8 cellular contexts compared by ENCODE assay signal in the genomic region with DNA sequence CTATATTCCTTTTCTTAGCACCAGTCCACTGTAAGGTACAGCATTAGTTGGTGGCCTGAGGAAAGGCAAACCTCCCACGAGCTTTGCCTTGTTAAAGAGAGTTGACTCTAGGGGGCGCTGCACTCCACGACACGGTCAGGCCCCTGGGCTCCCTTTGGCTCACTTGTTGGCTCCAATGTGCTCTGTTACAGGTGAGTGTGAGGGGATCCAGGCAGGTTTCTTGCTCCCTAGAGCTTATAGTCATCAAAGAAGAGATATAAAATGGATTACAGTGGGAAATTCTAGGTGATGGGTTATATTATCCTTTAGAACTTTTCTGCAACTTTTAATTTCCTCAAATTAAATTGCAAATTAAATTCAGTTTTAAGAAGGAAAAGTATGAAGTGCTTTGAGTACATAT. TPM values are rescaled to one million over a fixed set of nuclear protein-coding genes. Genes with fewer than 3 reads are reported as not detected.
DNase-seq lines count a peak whose midpoint lies in the region; ATAC-seq lines count a peak whose summit lies in the region.

No MANE protein-coding gene starts in this region.

- H3K9me3 ChIP-seq in CD4-positive, alpha-beta memory T cell (ENCODE audit: control insufficient read depth in 1 of 2, low read length in 2 of 2) = no peaks in the 10 kb centered on the region

- DNase-seq in CD4-positive, alpha-beta memory T cell = peak; percentile 68 to 75 (median 72)
- peak; percentile 72 for DNase-seq in HCEC 1CT
- DNase-seq in NCI-H446 treated with DMSO at 0.1 percent for 48 hours (lab: John Stamatoyannopoulos, UW) = peak; percentile 38
- DNase-seq in activated CD4-positive, alpha-beta T cell treated with anti-CD3 and anti-CD28 coated beads for 24 hours (ENCODE audit: low read depth in 2 of 2) = peak; percentile 76 to 82
- peak; percentile 69 for DNase-seq in cerebellum (ENCODE audit: low spot score)
- peak; percentile 91 for DNase-seq in left kidney (ENCODE audit: low read depth, low spot score)
- DNase-seq in stimulated activated CD4-positive, alpha-beta T cell treated with anti-CD3 and anti-CD28 coated beads, Interleukin-4, amount 100 ng/mL, for 4 hours = peak; percentile 73 to 77

- H3K27me3 ChIP-seq in CD4-positive, alpha-beta memory T cell (ENCODE audit: insufficient read depth, low read length) = no peaks in the 10 kb centered on the region

- H3K9me3 Mint-ChIP-seq in CD4-positive, alpha-beta memory T cell = no peaks in the 10 kb centered on the region

- peak overlapping the region in 1 of 8 donors; percentile 74 for H3K4me3 Mint-ChIP-seq in CD4-positive, alpha-beta memory T cell

- ATAC-seq in GM19023 (IDR thresholded peaks at IDR 0.05; ENCODE audit: unreplicated experiment) = no peak

- peaks cover 6% of the 10 kb centered on the region for H3K4me1 ChIP-seq in CD4-positive, alpha-beta memory T cell (ENCODE audit: insufficient read depth, low read length)

- intact Hi-C loops in CD4-positive, alpha-beta memory T cell (cut with micrococcal nuclease) = loop anchor here (1.0 to 10.0 kb wide), 7 partner anchors 147 to 930 kb away; partner anchors contain the start of genes PSMD8, ZNF569 and ZNF570

- H3K36me3 ChIP-seq in CD4-positive, alpha-beta memory T cell (ENCODE audit: insufficient read depth, low read length) = no peaks in the 10 kb centered on the region

- peaks cover 4 to 12% (median 9%) of the 10 kb centered on the region in 4 donors for H3K4me1 Mint-ChIP-seq in CD4-positive, alpha-beta memory T cell

- peak overlapping the region in 6 of 7 donors; percentile 23 to 73 (median 33) for H3K27ac Mint-ChIP-seq in CD4-positive, alpha-beta memory T cell

- H3K27me3 Mint-ChIP-seq in CD4-positive, alpha-beta memory T cell = no peaks in the 10 kb centered on the region

- H3K36me3 Mint-ChIP-seq in CD4-positive, alpha-beta memory T cell = peaks cover 0 to 3% of the 10 kb centered on the region in 2 donors

- CTCF ChIA-PET in CD4-positive, alpha-beta memory T cell (lab: Charles Lee; ENCODE audit: partially characterized antibody) = interaction anchor here (0.6 to 3.7 kb wide), 32 partner anchors 9 to 1423 kb away, joined by 3 to 18 read pairs (median 4); partner anchors contain the start of genes CATSPERG, FAM98C, PSMD8 and SPINT2

- POLR2A ChIA-PET in CD4-positive, alpha-beta memory T cell (lab: Charles Lee; ENCODE audit: partially characterized antibody) = interaction anchor here (1.0 kb wide), 1 partner anchor 532 kb away, joined by 3 read pairs; the partner anchor contains the start of gene ZNF527

- no peak overlapping the region for H3K27ac ChIP-seq in CD4-positive, alpha-beta memory T cell (ENCODE audit: low read depth, low read length)

- H3K4me3 ChIP-seq in CD4-positive, alpha-beta memory T cell (ENCODE audit: low read length in 2 of 2) = no peak overlapping the region

RNA-seq across cellular contexts. Expression of gene WDR87, which starts 3.7 kb away (rescaled TPM):
- not detected for total RNA-seq in CD4-positive, alpha-beta memory T cell
- not detected for polyA plus RNA-seq in CD4-positive, alpha-beta memory T cell
- not detected for total RNA-seq in cerebellum

RNA-seq across cellular contexts. Expression of gene SIPA1L3, which starts 4.3 kb away (rescaled TPM):
- total RNA-seq in CD4-positive, alpha-beta memory T cell = 10 to 100 TPM; 31.8 to 35.0 TPM
- 1 to 10 TPM in 1 of 2 donors, under 1 TPM in 1; 0.39 to 3.8 TPM for polyA plus RNA-seq in CD4-positive, alpha-beta memory T cell
- total RNA-seq in cerebellum = 32.1 TPM

Comparison
In these comparisons a context has a peak if more than half of its experiments do, and no peak if none do; other contexts are left out.
1. DNase-seq: peak in every context shown above with its lines; median percentile 91 in left kidney; 79 in activated CD4-positive, alpha-beta T cell treated with anti-CD3 and anti-CD28 coated beads for 24 hours; 75 in stimulated activated CD4-positive, alpha-beta T cell treated with anti-CD3 and anti-CD28 coated beads, Interleukin-4, amount 100 ng/mL, for 4 hours; 72 in CD4-positive, alpha-beta memory T cell; 72 in HCEC 1CT; 69 in cerebellum; 38 in NCI-H446 treated with DMSO at 0.1 percent for 48 hours.